In genomic region chr9:22103650-22104575, GRCh38 we compare ENCODE assay signal across 8 cellular contexts.
A peak's percentile ranks its signal among the peaks of the same experiment; 100 is the strongest.
DNase-seq lines count a peak whose midpoint lies in the region; ATAC-seq, FAIRE-seq and TF ChIP-seq lines count a peak whose summit lies in the region.

No MANE protein-coding gene starts in this region.

- H3K4me1 ChIP-seq in lung (ENCODE audit: control insufficient read depth in 2 of 2, insufficient read depth in 2 of 2, low read length in 2 of 2) (no peaks in the 10 kb centered on the region), uterus (no peaks in the 10 kb centered on the region), prostate gland (replicated peaks) (no peaks in the 10 kb centered on the region)

- no peaks in the 10 kb centered on the region for H3K36me3 ChIP-seq in lung (ENCODE audit: control insufficient read depth in 2 of 2, insufficient read depth in 2 of 2, low read length in 2 of 2)
- H3K36me3 ChIP-seq in uterus, result no peaks in the 10 kb centered on the region
- no peaks in the 10 kb centered on the region for H3K36me3 ChIP-seq in prostate gland

- 70 to 79% methylated on average over 4 of the region's 4 CpGs for WGBS in lung, 2 donors
- 15% methylated on average over 4 of the region's 4 CpGs for WGBS in prostate gland

- peaks cover 5% of the 10 kb centered on the region for H3K27me3 Mint-ChIP-seq in activated naive CD8-positive, alpha-beta T cell treated with anti-CD3 and anti-CD28 coated beads, Interleukin-2, amount 10 ng/mL, durations not matched to agents 7 days and 5 days
- peaks cover 16% of the 10 kb centered on the region for H3K27me3 Mint-ChIP-seq in activated naive CD8-positive, alpha-beta T cell treated with anti-CD3 and anti-CD28 coated beads for 36 hours

- H3K36me3 Mint-ChIP-seq in activated naive CD8-positive, alpha-beta T cell treated with anti-CD3 and anti-CD28 coated beads, Interleukin-2, amount 10 ng/mL, durations not matched to agents 7 days and 5 days, result peaks cover 30% of the 10 kb centered on the region
- H3K36me3 Mint-ChIP-seq in activated naive CD8-positive, alpha-beta T cell treated with anti-CD3 and anti-CD28 coated beads for 36 hours, result no peaks in the 10 kb centered on the region

- H3K27ac ChIP-seq in lung (ENCODE audit: low read depth in 1 of 2, low read length in 1 of 2) (peak overlapping the region in 1 of 2 donors; percentile 64), uterus (peak overlapping the region; percentile 41 to 48), prostate gland (peak overlapping the region in 1 of 2 donors; percentile 20)

- H3K27me3 ChIP-seq in lung (ENCODE audit: control insufficient read depth, insufficient read depth) (no peaks in the 10 kb centered on the region), uterus (no peaks in the 10 kb centered on the region), prostate gland (replicated peaks; ENCODE audit: insufficient read depth) (no peaks in the 10 kb centered on the region)

- peak overlapping the region; percentile 8 for H3K27ac Mint-ChIP-seq in activated naive CD8-positive, alpha-beta T cell treated with anti-CD3 and anti-CD28 coated beads, Interleukin-2, amount 10 ng/mL, durations not matched to agents 7 days and 5 days
- no peak overlapping the region for H3K27ac Mint-ChIP-seq in activated naive CD8-positive, alpha-beta T cell treated with anti-CD3 and anti-CD28 coated beads for 36 hours

- POLR2A ChIA-PET in activated naive CD8-positive, alpha-beta T cell treated with anti-CD3 and anti-CD28 coated beads, Interleukin-2, amount 10 ng/mL, durations not matched to agents 7 days and 5 days (lab: Charles Lee), result interaction anchor here (0.7 to 1.3 kb wide), 3 partner anchors 16 to 39 kb away, joined by 3 to 4 read pairs (median 3); no protein-coding TSS in a partner anchor

- no peaks in the 10 kb centered on the region for H3K9me3 ChIP-seq in lung (ENCODE audit: control insufficient read depth in 2 of 2, insufficient read depth in 1 of 2, low read length in 1 of 2)
- H3K9me3 ChIP-seq in uterus, result no peaks in the 10 kb centered on the region
- no peaks in the 10 kb centered on the region for H3K9me3 ChIP-seq in prostate gland

- intact Hi-C loops in uterus (cut with DNase I; ENCODE audit: low total_unique reads), result no loop called here
- intact Hi-C loops in prostate gland (cut with DNase I), result no loop called here

- H3K4me3 ChIP-seq in lung (no peak overlapping the region), uterus (no peak overlapping the region), prostate gland (no peak overlapping the region)

- ATAC-seq in activated naive CD8-positive, alpha-beta T cell treated with anti-CD3 and anti-CD28 coated beads, Interleukin-2, amount 10 ng/mL, durations not matched to agents 7 days and 5 days (ENCODE audit: low read depth), result no peak
- ATAC-seq in lung (ENCODE audit: insufficient read depth, low FRiP score) (peak; percentile 9), left lobe of liver (no peak)

- no peak for TF ChIP-seq CTCF in lung (IDR thresholded peaks at IDR 0.05; ENCODE audit: control extremely low read depth, extremely low read depth)
- no peak for TF ChIP-seq CTCF in uterus (IDR thresholded peaks at IDR 0.05)
- TF ChIP-seq CTCF in prostate gland (IDR thresholded peaks at IDR 0.05), result no peak

- FAIRE-seq in colon (lab: Jason Lieb, UNC), result peak; percentile 92

- peaks cover 48% of the 10 kb centered on the region for H3K4me1 Mint-ChIP-seq in activated naive CD8-positive, alpha-beta T cell treated with anti-CD3 and anti-CD28 coated beads, Interleukin-2, amount 10 ng/mL, durations not matched to agents 7 days and 5 days
- H3K4me1 Mint-ChIP-seq in activated naive CD8-positive, alpha-beta T cell treated with anti-CD3 and anti-CD28 coated beads for 36 hours, result peaks cover 12% of the 10 kb centered on the region

- DNase-seq in activated naive CD8-positive, alpha-beta T cell treated with anti-CD3 and anti-CD28 coated beads, Interleukin-2, amount 10 ng/mL, durations not matched to agents 7 days and 5 days, result no peak
- DNase-seq in activated naive CD8-positive, alpha-beta T cell treated with anti-CD3 and anti-CD28 coated beads for 36 hours, result no peak
- DNase-seq in lung (ENCODE audit: low spot score), result no peak
- DNase-seq in uterus, result no peak
- DNase-seq in left lobe of liver (ENCODE audit: low spot score), result no peak
- DNase-seq in prostate gland (ENCODE audit: low spot score), result no peak
- no peak for DNase-seq in NAMALWA (ENCODE audit: low spot score)

- H3K9me3 Mint-ChIP-seq in activated naive CD8-positive, alpha-beta T cell treated with anti-CD3 and anti-CD28 coated beads, Interleukin-2, amount 10 ng/mL, durations not matched to agents 7 days and 5 days, result peaks cover 2% of the 10 kb centered on the region
- no peaks in the 10 kb centered on the region for H3K9me3 Mint-ChIP-seq in activated naive CD8-positive, alpha-beta T cell treated with anti-CD3 and anti-CD28 coated beads for 36 hours

- no peak overlapping the region for H3K4me3 Mint-ChIP-seq in activated naive CD8-positive, alpha-beta T cell treated with anti-CD3 and anti-CD28 coated beads, Interleukin-2, amount 10 ng/mL, durations not matched to agents 7 days and 5 days
- no peak overlapping the region for H3K4me3 Mint-ChIP-seq in activated naive CD8-positive, alpha-beta T cell treated with anti-CD3 and anti-CD28 coated beads for 36 hours

- TF ChIP-seq POLR2A in uterus (IDR thresholded peaks at IDR 0.05) (no peak), prostate gland (IDR thresholded peaks at IDR 0.05) (no peak)
